Comparison of ENCODE assay signal across 8 cellular contexts in the genomic region with DNA sequence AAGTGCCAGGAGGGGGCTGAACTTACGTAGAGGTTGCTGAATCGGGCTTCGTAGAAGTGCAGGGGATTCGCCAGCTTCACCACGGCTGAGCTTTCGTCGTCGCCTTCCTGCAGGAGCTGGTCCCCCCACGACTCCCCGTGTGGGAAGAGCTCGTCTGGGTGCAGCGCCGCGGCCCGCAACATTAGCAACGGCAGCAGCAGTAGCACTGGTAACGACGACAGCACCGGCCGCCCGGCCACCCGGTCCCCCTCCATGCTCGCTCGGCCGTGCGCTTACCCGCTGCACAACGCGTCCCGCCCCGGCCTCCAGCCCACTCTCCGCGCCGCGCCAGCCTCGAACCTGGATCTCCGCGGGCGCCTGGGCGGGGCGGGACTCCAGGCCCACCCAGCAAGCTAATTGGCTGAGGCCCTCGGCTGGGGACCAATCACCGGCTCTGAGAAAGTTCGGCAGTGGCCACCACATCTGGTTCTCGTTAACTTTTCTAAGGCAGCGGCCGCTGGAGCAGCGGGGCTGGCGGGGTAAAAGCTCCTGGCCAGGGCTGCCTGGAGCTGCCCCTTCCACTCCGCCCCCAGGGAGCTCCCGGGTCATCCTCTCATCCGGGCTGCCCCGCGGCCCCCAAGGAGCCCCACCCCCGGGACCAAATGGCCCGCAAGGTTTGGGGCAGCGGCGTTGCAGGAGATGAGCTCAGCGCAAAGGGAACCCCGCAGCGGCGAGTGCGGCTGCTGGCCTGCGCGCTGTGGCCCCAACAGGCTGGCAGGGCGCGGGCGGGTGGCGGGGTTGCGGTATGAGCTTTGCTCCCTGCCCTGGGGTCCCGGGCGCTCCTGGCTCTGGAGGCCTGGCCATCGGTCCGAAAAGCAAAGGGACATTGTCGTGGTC. TPM values are rescaled to one million over a fixed set of nuclear protein-coding genes. Genes with fewer than 3 reads are reported as not detected.
A peak's percentile ranks its signal among the peaks of the same experiment; 100 is the strongest.
DNase-seq lines count a peak whose midpoint lies in the region; ATAC-seq and TF ChIP-seq lines count a peak whose summit lies in the region.

A gene with protein sequence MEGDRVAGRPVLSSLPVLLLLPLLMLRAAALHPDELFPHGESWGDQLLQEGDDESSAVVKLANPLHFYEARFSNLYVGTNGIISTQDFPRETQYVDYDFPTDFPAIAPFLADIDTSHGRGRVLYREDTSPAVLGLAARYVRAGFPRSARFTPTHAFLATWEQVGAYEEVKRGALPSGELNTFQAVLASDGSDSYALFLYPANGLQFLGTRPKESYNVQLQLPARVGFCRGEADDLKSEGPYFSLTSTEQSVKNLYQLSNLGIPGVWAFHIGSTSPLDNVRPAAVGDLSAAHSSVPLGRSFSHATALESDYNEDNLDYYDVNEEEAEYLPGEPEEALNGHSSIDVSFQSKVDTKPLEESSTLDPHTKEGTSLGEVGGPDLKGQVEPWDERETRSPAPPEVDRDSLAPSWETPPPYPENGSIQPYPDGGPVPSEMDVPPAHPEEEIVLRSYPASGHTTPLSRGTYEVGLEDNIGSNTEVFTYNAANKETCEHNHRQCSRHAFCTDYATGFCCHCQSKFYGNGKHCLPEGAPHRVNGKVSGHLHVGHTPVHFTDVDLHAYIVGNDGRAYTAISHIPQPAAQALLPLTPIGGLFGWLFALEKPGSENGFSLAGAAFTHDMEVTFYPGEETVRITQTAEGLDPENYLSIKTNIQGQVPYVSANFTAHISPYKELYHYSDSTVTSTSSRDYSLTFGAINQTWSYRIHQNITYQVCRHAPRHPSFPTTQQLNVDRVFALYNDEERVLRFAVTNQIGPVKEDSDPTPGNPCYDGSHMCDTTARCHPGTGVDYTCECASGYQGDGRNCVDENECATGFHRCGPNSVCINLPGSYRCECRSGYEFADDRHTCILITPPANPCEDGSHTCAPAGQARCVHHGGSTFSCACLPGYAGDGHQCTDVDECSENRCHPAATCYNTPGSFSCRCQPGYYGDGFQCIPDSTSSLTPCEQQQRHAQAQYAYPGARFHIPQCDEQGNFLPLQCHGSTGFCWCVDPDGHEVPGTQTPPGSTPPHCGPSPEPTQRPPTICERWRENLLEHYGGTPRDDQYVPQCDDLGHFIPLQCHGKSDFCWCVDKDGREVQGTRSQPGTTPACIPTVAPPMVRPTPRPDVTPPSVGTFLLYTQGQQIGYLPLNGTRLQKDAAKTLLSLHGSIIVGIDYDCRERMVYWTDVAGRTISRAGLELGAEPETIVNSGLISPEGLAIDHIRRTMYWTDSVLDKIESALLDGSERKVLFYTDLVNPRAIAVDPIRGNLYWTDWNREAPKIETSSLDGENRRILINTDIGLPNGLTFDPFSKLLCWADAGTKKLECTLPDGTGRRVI (N-terminal part only) (minus strand): TSS at position 319 of the 876 bp plus-strand sequence. CDS start 65 bp downstream, at position 254.

- no peak for ATAC-seq in HG03520 (IDR thresholded peaks at IDR 0.05; ENCODE audit: unreplicated experiment)
- ATAC-seq in GM21619 (IDR thresholded peaks at IDR 0.05; ENCODE audit: unreplicated experiment), result no peak

- in situ Hi-C loops in HAP-1 (cut with MboI; ENCODE audit: low sequenced_read_pairs), result no loop called here

- WGBS in spleen, 5 donors, result 0 to 1% (median 1%) methylated on average over 53 to 75 of the region's 75 CpGs

- H3K9ac ChIP-seq in colonic mucosa (ENCODE audit: low read depth in 2 of 2, low read length in 2 of 2), result peak within 1 kb of the TSS; percentile 73 to 87

- DNase-seq in AG08396 (ENCODE audit: low spot score) (peak; percentile 96), HAP-1 (ENCODE audit: low spot score in 2 of 2) (peak; percentile 86 to 93), WERI-Rb-1 (peak; percentile 23), colonic mucosa (peak; percentile 86), kidney glomerular epithelial cell (lab: John Stamatoyannopoulos, UW) (peak; percentile 36), spleen (peak; percentile 81)

- TF ChIP-seq CTCF in WERI-Rb-1 (IDR thresholded peaks at IDR 0.05; ENCODE audit: low read depth, low read length) (no peak), colonic mucosa (IDR thresholded peaks at IDR 0.05) (no peak), spleen (IDR thresholded peaks at IDR 0.05 in 8 of 11, conservative IDR thresholded peaks at IDR 0.05 in 3 of 11) (no peak)

- H3K36me3 ChIP-seq in HAP-1 (replicated peaks) (no peaks in the 10 kb centered on the region), WERI-Rb-1 (no peaks in the 10 kb centered on the region), colonic mucosa (no peaks in the 10 kb centered on the region), spleen (no peaks in the 10 kb centered on the region)

- TF ChIP-seq POLR2A in spleen (IDR thresholded peaks at IDR 0.05), result no peak

- H3K27me3 ChIP-seq in HAP-1 (ENCODE audit: low read depth) (peaks cover 3% of the 10 kb centered on the region; the same call in 1 of the 2 replicates), WERI-Rb-1 (ENCODE audit: insufficient read depth, low read depth, severe bottlenecking) (peaks cover 17% of the 10 kb centered on the region), colonic mucosa (peaks cover 7% of the 10 kb centered on the region), spleen (replicated peaks in 1 of 7) (peaks cover 5 to 65% (median 44%) of the 10 kb centered on the region in 7 donors)

- no peaks in the 10 kb centered on the region for H3K9me3 ChIP-seq in HAP-1
- no peaks in the 10 kb centered on the region for H3K9me3 ChIP-seq in WERI-Rb-1 (ENCODE audit: severe bottlenecking)
- no peaks in the 10 kb centered on the region for H3K9me3 ChIP-seq in colonic mucosa
- no peaks in the 10 kb centered on the region for H3K9me3 ChIP-seq in spleen

- intact Hi-C loops in colonic mucosa (cut with DNase I) (no loop called here), spleen (cut with DNase I; ENCODE audit: low total_unique reads) (no loop called here)

- H3K4me1 ChIP-seq in HAP-1 (peaks cover 3% of the 10 kb centered on the region), colonic mucosa (peaks cover 4% of the 10 kb centered on the region), spleen (peaks cover 20 to 34% (median 27%) of the 10 kb centered on the region in 6 donors)

- no peak within 1 kb of the TSS for H3K27ac ChIP-seq in WERI-Rb-1
- H3K27ac ChIP-seq in colonic mucosa, result peak within 1 kb of the TSS; percentile 45
- H3K27ac ChIP-seq in spleen, result peak within 1 kb of the TSS in 7 of 8 donors; percentile 30 to 60 (median 51)

- H3K4me3 ChIP-seq in HAP-1 (peak within 1 kb of the TSS; percentile 56), WERI-Rb-1 (ENCODE audit: low read depth, low read length) (peak within 1 kb of the TSS; percentile 63), colonic mucosa (peak within 1 kb of the TSS; percentile 56), spleen (peak within 1 kb of the TSS; percentile 45 to 83 (median 55))

RNA-seq across cellular contexts. Expression of the gene that starts here (rescaled TPM):
- total RNA-seq in colonic mucosa, result 10 to 100 TPM; 18.8 to 28.7 TPM
- 10 to 100 TPM in 1 of 7 donors, 1 to 10 TPM in 6; 2.0 to 10.8 (median 5.2) TPM for total RNA-seq in spleen
- polyA plus RNA-seq in spleen, result 1 to 10 TPM in 1 of 3 donors, under 1 TPM in 2; 0.33 to 1.4 (median 0.93) TPM

Comparison
In these comparisons a context has a peak if more than half of its experiments do, and no peak if none do; other contexts are left out.
1. DNase-seq: peak in every context shown above with its lines; median percentile 96 in AG08396; 90 in HAP-1; 86 in colonic mucosa; 81 in spleen; 36 in kidney glomerular epithelial cell; 23 in WERI-Rb-1.